In genomic region chr4:108143515-108143914, GRCh38 we compare ENCODE assay signal across 18 cellular contexts. TPM values are rescaled to one million over a fixed set of nuclear protein-coding genes. Genes with fewer than 3 reads are reported as not detected.
DNase-seq lines count a peak whose midpoint lies in the region; ATAC-seq and FAIRE-seq lines count a peak whose summit lies in the region.
"Had no signal": no experiment of that assay in that cellular context is flagged by ENCODE, and none has a peak within 500 bp of the region (broad histone marks: within the 10 kb centered on the region; RNA-seq: fewer than 3 reads in every experiment).

No MANE protein-coding gene starts in this region.

- peaks cover 82% of the 10 kb centered on the region for H3K36me3 Mint-ChIP-seq in activated CD4-positive, alpha-beta T cell treated with anti-CD3 and anti-CD28 coated beads, Interleukin-2, amount 10 ng/mL, durations not matched to agents 7 days and 5 days (ENCODE audit: low read depth)
- peaks cover 25% of the 10 kb centered on the region for H3K36me3 Mint-ChIP-seq in activated T-helper 1 cell treated with anti-CD3 and anti-CD28 coated beads, Interleukin-12 subunit alpha, Interleukin-12 subunit beta, Interleukin-2, Interleukin-4 antibody, amounts not matched to agents 30 ng/mL and 10 ng/mL and 1 ng/mL, durations not matched to agents 14 hours and 24 hours and 36 hours (ENCODE audit: low read depth)
- H3K36me3 Mint-ChIP-seq in naive thymus-derived CD4-positive, alpha-beta T cell = peaks cover 12 to 62% (median 26%) of the 10 kb centered on the region in 5 donors

- no peaks in the 10 kb centered on the region for H3K9me3 Mint-ChIP-seq in activated CD4-positive, alpha-beta T cell treated with anti-CD3 and anti-CD28 coated beads, Interleukin-2, amount 10 ng/mL, durations not matched to agents 7 days and 5 days
- no peaks in the 10 kb centered on the region for H3K9me3 Mint-ChIP-seq in activated T-helper 1 cell treated with anti-CD3 and anti-CD28 coated beads, Interleukin-12 subunit alpha, Interleukin-12 subunit beta, Interleukin-2, Interleukin-4 antibody, amounts not matched to agents 30 ng/mL and 10 ng/mL and 1 ng/mL, durations not matched to agents 14 hours and 24 hours and 36 hours
- no peaks in the 10 kb centered on the region for H3K9me3 Mint-ChIP-seq in naive thymus-derived CD4-positive, alpha-beta T cell
- H3K9me3 Mint-ChIP-seq: activated B cell treated with CpG ODN at 0.5 μM for 24 hours had no signal

- peak overlapping the region; percentile 81 for H3K27ac ChIP-seq in naive thymus-derived CD4-positive, alpha-beta T cell (ENCODE audit: low read depth, low read length)
- H3K27ac ChIP-seq: left ventricle myocardium inferior, ovary, sigmoid colon, uterus had no signal

- H3K4me1 Mint-ChIP-seq in activated CD4-positive, alpha-beta T cell treated with anti-CD3 and anti-CD28 coated beads, Interleukin-2, amount 10 ng/mL, durations not matched to agents 7 days and 5 days = peaks cover 97% of the 10 kb centered on the region
- peaks cover 100% of the 10 kb centered on the region for H3K4me1 Mint-ChIP-seq in activated T-helper 1 cell treated with anti-CD3 and anti-CD28 coated beads, Interleukin-12 subunit alpha, Interleukin-12 subunit beta, Interleukin-2, Interleukin-4 antibody, amounts not matched to agents 30 ng/mL and 10 ng/mL and 1 ng/mL, durations not matched to agents 14 hours and 24 hours and 36 hours (ENCODE audit: low read depth)
- peaks cover 56 to 100% (median 99%) of the 10 kb centered on the region in 7 donors for H3K4me1 Mint-ChIP-seq in naive thymus-derived CD4-positive, alpha-beta T cell
- H3K4me1 Mint-ChIP-seq: activated B cell treated with CpG ODN at 0.5 μM for 24 hours had no signal

- peak overlapping the region; percentile 55 for H3K4me3 Mint-ChIP-seq in activated CD4-positive, alpha-beta T cell treated with anti-CD3 and anti-CD28 coated beads, Interleukin-2, amount 10 ng/mL, durations not matched to agents 7 days and 5 days
- H3K4me3 Mint-ChIP-seq in activated T-helper 1 cell treated with anti-CD3 and anti-CD28 coated beads, Interleukin-12 subunit alpha, Interleukin-12 subunit beta, Interleukin-2, Interleukin-4 antibody, amounts not matched to agents 30 ng/mL and 10 ng/mL and 1 ng/mL, durations not matched to agents 14 hours and 24 hours and 36 hours = peak overlapping the region; percentile 74
- H3K4me3 Mint-ChIP-seq in naive thymus-derived CD4-positive, alpha-beta T cell = peak overlapping the region; percentile 71 to 91 (median 83)
- H3K4me3 Mint-ChIP-seq: activated B cell treated with CpG ODN at 0.5 μM for 24 hours had no signal

- H3K36me3 ChIP-seq in naive thymus-derived CD4-positive, alpha-beta T cell (ENCODE audit: control insufficient read depth in 2 of 3, insufficient read depth in 3 of 3, low read length in 3 of 3) = peaks cover 0 to 16% (median 10%) of the 10 kb centered on the region in 3 experiments
- H3K36me3 ChIP-seq: left ventricle myocardium inferior, ovary, sigmoid colon, uterus had no signal

- FAIRE-seq in HTR-8/SVneo (lab: Jason Lieb, UNC) = no peak

- H3K4me3 ChIP-seq in naive thymus-derived CD4-positive, alpha-beta T cell (ENCODE audit: low read length) = peak overlapping the region; percentile 22
- H3K4me3 ChIP-seq: left ventricle myocardium inferior, ovary, sigmoid colon, uterus had no signal

- H3K27me3 Mint-ChIP-seq in activated CD4-positive, alpha-beta T cell treated with anti-CD3 and anti-CD28 coated beads, Interleukin-2, amount 10 ng/mL, durations not matched to agents 7 days and 5 days = no peaks in the 10 kb centered on the region
- no peaks in the 10 kb centered on the region for H3K27me3 Mint-ChIP-seq in activated T-helper 1 cell treated with anti-CD3 and anti-CD28 coated beads, Interleukin-12 subunit alpha, Interleukin-12 subunit beta, Interleukin-2, Interleukin-4 antibody, amounts not matched to agents 30 ng/mL and 10 ng/mL and 1 ng/mL, durations not matched to agents 14 hours and 24 hours and 36 hours (ENCODE audit: insufficient read depth)
- no peaks in the 10 kb centered on the region for H3K27me3 Mint-ChIP-seq in naive thymus-derived CD4-positive, alpha-beta T cell

- H3K4me1 ChIP-seq in naive thymus-derived CD4-positive, alpha-beta T cell (ENCODE audit: control insufficient read depth in 2 of 2, insufficient read depth in 2 of 2, low read length in 2 of 2) = peaks cover 29 to 97% of the 10 kb centered on the region in 2 donors
- H3K4me1 ChIP-seq: sigmoid colon, uterus had no signal

- intact Hi-C loops in activated T-helper 1 cell treated with anti-CD3 and anti-CD28 coated beads, Interleukin-12 subunit alpha, Interleukin-12 subunit beta, Interleukin-2, Interleukin-4 antibody, amounts not matched to agents 30 ng/mL and 10 ng/mL and 1 ng/mL, durations not matched to agents 14 hours and 24 hours and 36 hours (cut with micrococcal nuclease) = no loop called here
- intact Hi-C loops in naive thymus-derived CD4-positive, alpha-beta T cell (cut with micrococcal nuclease) = loop anchor here (1.0 to 2.0 kb wide), 3 partner anchors 8 to 71 kb away; no protein-coding TSS in a partner anchor

- no peak for DNase-seq in activated CD4-positive, alpha-beta T cell treated with anti-CD3 and anti-CD28 coated beads, Interleukin-2, amount 10 ng/mL, durations not matched to agents 7 days and 5 days
- DNase-seq in activated CD4-positive, alpha-beta T cell treated with anti-CD3 and anti-CD28 coated beads, Interleukin-2, amount 50 U/mL, for 4 hours = no peak
- DNase-seq in DMS79 treated with DMSO at 0.1 percent for 48 hours (lab: John Stamatoyannopoulos, UW) (peak; percentile 59), NCI-H510A (lab: John Stamatoyannopoulos, UW) (no peak), HTR-8/SVneo (ENCODE audit: insufficient read length, low spot score) (no peak)
- DNase-seq in activated T-helper 1 cell treated with anti-CD3 and anti-CD28 coated beads, Interleukin-12 subunit alpha, Interleukin-12 subunit beta, Interleukin-2, Interleukin-4 antibody, amounts not matched to agents 30 ng/mL and 10 ng/mL and 1 ng/mL, durations not matched to agents 14 hours and 24 hours and 36 hours (ENCODE audit: low spot score) = no peak
- no peak for DNase-seq in naive thymus-derived CD4-positive, alpha-beta T cell
- DNase-seq: activated B cell treated with CpG ODN at 0.5 μM for 24 hours; activated CD8-positive, alpha-beta memory T cell treated with anti-CD3 and anti-CD28 coated beads, Interleukin-2, amount 50 U/mL, for 4 hours; effector CD4-positive, alpha-beta T cell; EL; left ventricle myocardium inferior; NCI-H1436 treated with DMSO at 0.1 percent for 48 hours; NCI-H446; ovary; sigmoid colon; uterus had no signal

- no peaks in the 10 kb centered on the region for H3K9me3 ChIP-seq in naive thymus-derived CD4-positive, alpha-beta T cell (ENCODE audit: control insufficient read depth in 2 of 3, low read length in 3 of 3)
- H3K9me3 ChIP-seq: left ventricle myocardium inferior, ovary, sigmoid colon, uterus had no signal

- no peak for ATAC-seq in naive thymus-derived CD4-positive, alpha-beta T cell
- no peak for ATAC-seq in HG02678 (IDR thresholded peaks at IDR 0.05; ENCODE audit: unreplicated experiment)

- POLR2A ChIA-PET in activated CD4-positive, alpha-beta T cell treated with anti-CD3 and anti-CD28 coated beads, Interleukin-2, amount 10 ng/mL, durations not matched to agents 7 days and 5 days (lab: Charles Lee) = interaction anchor here (0.6 kb wide), 1 partner anchor 23 kb away, joined by 3 read pairs; no protein-coding TSS in a partner anchor
- POLR2A ChIA-PET in naive thymus-derived CD4-positive, alpha-beta T cell (lab: Charles Lee) = interaction anchor here (0.7 to 21.9 kb wide), 11 partner anchors 8 to 118 kb away, joined by 3 to 400 read pairs (median 12); partner anchors contain the start of gene LEF1

- H3K27ac Mint-ChIP-seq in activated CD4-positive, alpha-beta T cell treated with anti-CD3 and anti-CD28 coated beads, Interleukin-2, amount 10 ng/mL, durations not matched to agents 7 days and 5 days = peak overlapping the region; percentile 47
- H3K27ac Mint-ChIP-seq in activated T-helper 1 cell treated with anti-CD3 and anti-CD28 coated beads, Interleukin-12 subunit alpha, Interleukin-12 subunit beta, Interleukin-2, Interleukin-4 antibody, amounts not matched to agents 30 ng/mL and 10 ng/mL and 1 ng/mL, durations not matched to agents 14 hours and 24 hours and 36 hours = peak overlapping the region; percentile 93
- H3K27ac Mint-ChIP-seq in naive thymus-derived CD4-positive, alpha-beta T cell = peak overlapping the region; percentile 78 to 97 (median 91)
- H3K27ac Mint-ChIP-seq: activated B cell treated with CpG ODN at 0.5 μM for 24 hours had no signal

- CTCF ChIA-PET in activated CD4-positive, alpha-beta T cell treated with anti-CD3 and anti-CD28 coated beads, Interleukin-2, amount 10 ng/mL, durations not matched to agents 7 days and 5 days (lab: Charles Lee) = interaction anchor here (1.0 to 2.5 kb wide), 2 partner anchors 30 to 87 kb away, joined by 3 to 7 read pairs; no protein-coding TSS in a partner anchor
- CTCF ChIA-PET in naive thymus-derived CD4-positive, alpha-beta T cell (lab: Charles Lee) = interaction anchor here (0.7 to 0.9 kb wide), 3 partner anchors 11 to 155 kb away, joined by 3 to 4 read pairs (median 4); no protein-coding TSS in a partner anchor

- H3K27me3 ChIP-seq in naive thymus-derived CD4-positive, alpha-beta T cell (ENCODE audit: control insufficient read depth in 2 of 2, insufficient read depth in 2 of 2, low read length in 2 of 2) = no peaks in the 10 kb centered on the region
- H3K27me3 ChIP-seq: ovary had no signal

RNA-seq across cellular contexts. Expression of gene LEF1, which starts 25.2 kb away (rescaled TPM):
- 100 to 1,000 TPM; 386 to 498 TPM for total RNA-seq in activated CD4-positive, alpha-beta T cell treated with anti-CD3 and anti-CD28 coated beads, Interleukin-2, amount 10 ng/mL, durations not matched to agents 7 days and 5 days
- 133 and 139 TPM in 2 replicates for total RNA-seq in activated T-helper 1 cell treated with anti-CD3 and anti-CD28 coated beads, Interleukin-12 subunit alpha, Interleukin-12 subunit beta, Interleukin-2, Interleukin-4 antibody, amounts not matched to agents 30 ng/mL and 10 ng/mL and 1 ng/mL, durations not matched to agents 14 hours and 24 hours and 36 hours
- 100 to 1,000 TPM; 270 to 830 (median 674) TPM for total RNA-seq in naive thymus-derived CD4-positive, alpha-beta T cell
- polyA plus RNA-seq in naive thymus-derived CD4-positive, alpha-beta T cell = 100 to 1,000 TPM; 637 to 928 TPM
